Comparison of ENCODE assay signal across 8 cellular contexts in the genomic region with DNA sequence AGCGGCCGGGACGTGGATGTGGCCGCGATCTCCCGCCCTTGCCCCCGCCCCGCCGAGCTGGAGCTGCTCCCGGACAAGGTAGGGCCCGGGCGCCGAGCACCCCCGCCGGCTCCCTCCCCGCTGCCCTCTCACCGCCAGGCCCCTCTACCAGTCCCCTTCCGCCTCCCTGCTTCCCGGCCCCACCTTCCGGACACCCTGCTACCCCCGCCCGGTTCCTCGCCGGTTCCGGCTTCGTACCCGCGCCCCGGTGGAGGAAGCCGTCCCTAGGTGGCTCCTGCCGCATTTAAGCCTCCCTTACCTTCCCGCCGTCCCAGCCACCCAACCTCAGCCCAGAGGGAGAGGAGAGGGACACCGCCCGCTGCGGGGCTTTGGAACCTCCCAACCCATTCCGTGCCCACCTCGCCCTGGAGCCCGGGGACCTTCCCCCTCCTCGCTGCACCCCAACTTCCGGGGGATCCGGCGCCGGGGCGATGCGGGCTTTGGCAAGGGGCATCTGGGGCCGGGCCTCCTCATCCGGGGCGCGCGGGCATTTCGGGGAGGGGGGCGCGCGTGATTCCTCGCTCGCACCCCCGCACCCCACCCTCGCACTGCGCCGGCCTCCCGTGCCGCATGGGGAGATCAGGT. TPM values are rescaled to one million over a fixed set of nuclear protein-coding genes. Genes with fewer than 3 reads are reported as not detected.
DNase-seq lines count a peak whose midpoint lies in the region; ATAC-seq and TF ChIP-seq lines count a peak whose summit lies in the region.

No MANE protein-coding gene starts in this region.

- H3K9me3 Mint-ChIP-seq in activated B cell treated with CpG ODN at 0.5 μM for 24 hours, result no peaks in the 10 kb centered on the region

- peaks cover 5% of the 10 kb centered on the region for H3K36me3 Mint-ChIP-seq in activated B cell treated with CpG ODN at 0.5 μM for 24 hours (ENCODE audit: low read depth)

- POLR2A ChIA-PET in activated B cell treated with CpG ODN at 0.5 μM for 24 hours (lab: Charles Lee), result interaction anchor here (0.5 to 1.5 kb wide), 12 partner anchors 50 to 500 kb away, joined by 3 to 8 read pairs (median 4); partner anchors contain the start of gene FAM161A

- intact Hi-C loops in activated B cell treated with CpG ODN at 0.5 μM for 24 hours (cut with micrococcal nuclease), result loop anchor here (1.0 to 10.0 kb wide), 12 partner anchors 10 to 1648 kb away; partner anchors contain the start of genes COMMD1, EHBP1, FAM161A and MDH1
- intact Hi-C loops in right lobe of liver (cut with DNase I), result no loop called here

- DNase-seq in CD1c-positive myeloid dendritic cell (ENCODE audit: extremely low spot score) (peak; percentile 53), activated B cell treated with CpG ODN at 0.5 μM for 24 hours (no peak), cerebellar cortex (ENCODE audit: low spot score) (peak; percentile 2), right lobe of liver (peak; percentile 61 to 85 (median 80))
- DNase-seq in stimulated activated CD4-positive, alpha-beta T cell treated with anti-CD3 and anti-CD28 coated beads, TNF-alpha, amount 100 ng/mL, for 24 hours (ENCODE audit: low read depth in 3 of 3), result peak in 2 of 3 experiments; percentile 41 to 61

- H3K27me3 ChIP-seq in HUES48 (ENCODE audit: control insufficient read depth, insufficient read depth, low read length) (no peaks in the 10 kb centered on the region), right lobe of liver (no peaks in the 10 kb centered on the region)

- no peak for TF ChIP-seq CTCF in activated B cell treated with CpG ODN at 0.5 μM for 24 hours (IDR thresholded peaks at IDR 0.05)
- TF ChIP-seq CTCF in right lobe of liver (IDR thresholded peaks at IDR 0.05), result no peak

- H3K27me3 Mint-ChIP-seq in activated B cell treated with CpG ODN at 0.5 μM for 24 hours, result no peaks in the 10 kb centered on the region

- CTCF ChIA-PET in activated B cell treated with CpG ODN at 0.5 μM for 24 hours (lab: Charles Lee), result interaction anchor here (1.1 to 1.4 kb wide), 2 partner anchors 97 to 203 kb away, joined by 3 to 5 read pairs; no protein-coding TSS in a partner anchor

- H3K27ac Mint-ChIP-seq in activated B cell treated with CpG ODN at 0.5 μM for 24 hours, result peak overlapping the region; percentile 89

- ATAC-seq in GM21367 (IDR thresholded peaks at IDR 0.05; ENCODE audit: unreplicated experiment) (peak; percentile 12), activated B cell treated with CpG ODN at 0.5 μM for 24 hours (ENCODE audit: low read depth) (peak; percentile 37), right lobe of liver (peak; percentile 43 to 68 (median 58)), HG03469 (IDR thresholded peaks at IDR 0.05; ENCODE audit: unreplicated experiment) (no peak)

- H3K9me3 ChIP-seq in HUES48 (ENCODE audit: control insufficient read depth, insufficient read depth, low read length), result no peaks in the 10 kb centered on the region
- no peaks in the 10 kb centered on the region for H3K9me3 ChIP-seq in right lobe of liver

- peak; percentile 1 for TF ChIP-seq POLR2A in right lobe of liver (IDR thresholded peaks at IDR 0.05)

- H3K27ac ChIP-seq in HUES48 (ENCODE audit: low read depth, low read length) (peak overlapping the region; percentile 87), right lobe of liver (peak overlapping the region; percentile 92 to 95 (median 95))

- H3K4me1 Mint-ChIP-seq in activated B cell treated with CpG ODN at 0.5 μM for 24 hours, result peaks cover 45% of the 10 kb centered on the region

- peaks cover 29% of the 10 kb centered on the region for H3K4me1 ChIP-seq in HUES48 (ENCODE audit: control insufficient read depth, insufficient read depth, low read length)
- peaks cover 0 to 45% (median 12%) of the 10 kb centered on the region in 4 donors for H3K4me1 ChIP-seq in right lobe of liver

- peak overlapping the region; percentile 66 for H3K9ac ChIP-seq in HUES48 (ENCODE audit: low read depth, low read length)

- 0% methylated on average over 12 of the region's 63 CpGs for WGBS in right lobe of liver (ENCODE audit: insufficient coverage, low coverage, low lambda C conversion rate, missing lambda C conversion rate)

- no peaks in the 10 kb centered on the region for H3K36me3 ChIP-seq in HUES48 (ENCODE audit: control insufficient read depth, insufficient read depth, low read length)
- H3K36me3 ChIP-seq in right lobe of liver, result no peaks in the 10 kb centered on the region

- peak overlapping the region; percentile 92 for H3K4me3 Mint-ChIP-seq in activated B cell treated with CpG ODN at 0.5 μM for 24 hours

- H3K4me3 ChIP-seq in HUES48 (ENCODE audit: low read depth, low read length) (peak overlapping the region; percentile 93), right lobe of liver (peak overlapping the region; percentile 88 to 93 (median 91))

RNA-seq across cellular contexts. Expression of gene B3GNT2, which starts 0.5 kb away (rescaled TPM):
- total RNA-seq in activated B cell treated with CpG ODN at 0.5 μM for 24 hours (34.0 and 34.9 TPM in 2 replicates), right lobe of liver (10 to 100 TPM in 3 of 6 experiments, 1 to 10 TPM in 3; 9.1 to 11.0 (median 9.9) TPM)
